Comparison of ENCODE assay signal across 8 cellular contexts in the genomic region with DNA sequence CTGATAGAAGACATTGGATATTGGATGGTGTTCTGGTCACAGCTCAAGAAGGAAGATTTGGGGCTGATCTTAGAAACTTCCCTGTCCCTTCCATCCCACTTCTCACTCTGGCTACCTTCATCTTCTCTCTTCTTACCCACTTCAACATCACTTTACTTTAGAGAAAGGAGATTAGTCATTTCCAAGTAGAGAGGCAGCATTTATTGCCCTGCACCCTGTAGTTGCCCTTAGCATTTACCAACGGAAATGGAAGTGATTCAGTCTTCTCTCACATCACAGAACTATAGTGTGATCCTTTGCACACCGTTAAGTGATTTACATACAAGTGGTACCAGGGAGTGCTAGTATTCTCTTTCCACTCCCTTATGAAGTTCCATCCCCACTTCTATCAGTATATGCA. TPM values are rescaled to one million over a fixed set of nuclear protein-coding genes. Genes with fewer than 3 reads are reported as not detected.
DNase-seq lines count a peak whose midpoint lies in the region; ATAC-seq and TF ChIP-seq lines count a peak whose summit lies in the region.

No MANE protein-coding gene starts in this region.

- H3K27me3 Mint-ChIP-seq in type B pancreatic cell, result no peaks in the 10 kb centered on the region

- POLR2A ChIA-PET in A673 (lab: Charles Lee; ENCODE audit: low non-redundant PET), result no interaction called here

- no peak for TF ChIP-seq CTCF in A673 (conservative IDR thresholded peaks at IDR 0.05; ENCODE audit: low read depth, low read length)
- TF ChIP-seq CTCF in fibroblast of villous mesenchyme (IDR thresholded peaks at IDR 0.05; ENCODE audit: insufficient read depth, low read depth, low read length), result no peak
- TF ChIP-seq CTCF in type B pancreatic cell (conservative IDR thresholded peaks at IDR 0.05), result no peak

- H3K9me3 ChIP-seq in A673 (ENCODE audit: low read depth, low read length, poor library complexity, severe bottlenecking), result no peaks in the 10 kb centered on the region

- peak overlapping the region; percentile 74 for H3K27ac Mint-ChIP-seq in type B pancreatic cell

- peaks cover 6% of the 10 kb centered on the region for H3K9me3 Mint-ChIP-seq in type B pancreatic cell

- H3K36me3 ChIP-seq in A673 (ENCODE audit: insufficient read depth, low read length, poor library complexity, severe bottlenecking), result no peaks in the 10 kb centered on the region

- peaks cover 43% of the 10 kb centered on the region for H3K4me1 ChIP-seq in A673 (ENCODE audit: insufficient read depth, low read length, poor library complexity, severe bottlenecking)

- H3K4me3 Mint-ChIP-seq in type B pancreatic cell, result no peak overlapping the region

- H3K36me3 Mint-ChIP-seq in type B pancreatic cell, result no peaks in the 10 kb centered on the region

- ATAC-seq in GM21423 (IDR thresholded peaks at IDR 0.05; ENCODE audit: unreplicated experiment) (peak; percentile 28), GM21515 (IDR thresholded peaks at IDR 0.05; ENCODE audit: unreplicated experiment) (no peak)

- peak; percentile 56 for DNase-seq in A673 (ENCODE audit: low spot score)
- DNase-seq in T-helper 22 cell (ENCODE audit: low read depth), result peak; percentile 19
- peak; percentile 59 for DNase-seq in fibroblast of villous mesenchyme (ENCODE audit: low read depth)
- DNase-seq in type B pancreatic cell (ENCODE audit: extremely low spot score, unreplicated experiment), result no peak
- DNase-seq in cerebellum (ENCODE audit: low spot score), result no peak
- DNase-seq in NCI-H2171 treated with DMSO at 0.1 percent for 48 hours (lab: John Stamatoyannopoulos, UW), result no peak

- peaks cover 44% of the 10 kb centered on the region for H3K4me1 Mint-ChIP-seq in type B pancreatic cell (ENCODE audit: unreplicated experiment)

- intact Hi-C loops in A673 (cut with micrococcal nuclease; ENCODE audit: unreplicated experiment), result loop anchor here (5.0 kb wide), 2 partner anchors 37 to 43 kb away; no protein-coding TSS in a partner anchor

- CTCF ChIA-PET in A673 (lab: Charles Lee), result no interaction called here

- peak overlapping the region; percentile 85 for H3K27ac ChIP-seq in A673 (ENCODE audit: low read depth, low read length, poor library complexity, severe bottlenecking)

- no TSS peak for BruUV-seq in A673 (replicated peaks; lab: Mats Ljungman, UMichigan)

- H3K27me3 ChIP-seq in A673 (replicated peaks; ENCODE audit: insufficient read depth, low read depth, low read length, poor library complexity), result no peaks in the 10 kb centered on the region

- no peak overlapping the region for H3K4me3 ChIP-seq in A673 (ENCODE audit: low read depth, low read length, poor library complexity, severe bottlenecking)
- H3K4me3 ChIP-seq in fibroblast of villous mesenchyme (ENCODE audit: low read depth, low read length), result no peak overlapping the region

RNA-seq across cellular contexts. Expression of a gene that starts 52.4 kb away (rescaled TPM):
- total RNA-seq in A673 (2021), result 3.4 and 4.9 TPM in 2 replicates
- 68.3 and 70.4 TPM in 2 replicates for total RNA-seq in fibroblast of villous mesenchyme
- 67.5 and 108 TPM in 2 replicates for total RNA-seq in type B pancreatic cell (ENCODE audit: low replicate concordance)
- total RNA-seq in cerebellum, result 20.3 TPM

Comparison
In these comparisons a context has a peak if more than half of its experiments do, and no peak if none do; other contexts are left out.
1. DNase-seq: peak in A673 (single experiment), T-helper 22 cell (single experiment) and fibroblast of villous mesenchyme (single experiment); none in type B pancreatic cell (single experiment), cerebellum (single experiment) and NCI-H2171 treated with DMSO at 0.1 percent for 48 hours (single experiment).